Comparison of ENCODE assay signal across 2 cellular contexts in the genomic region with DNA sequence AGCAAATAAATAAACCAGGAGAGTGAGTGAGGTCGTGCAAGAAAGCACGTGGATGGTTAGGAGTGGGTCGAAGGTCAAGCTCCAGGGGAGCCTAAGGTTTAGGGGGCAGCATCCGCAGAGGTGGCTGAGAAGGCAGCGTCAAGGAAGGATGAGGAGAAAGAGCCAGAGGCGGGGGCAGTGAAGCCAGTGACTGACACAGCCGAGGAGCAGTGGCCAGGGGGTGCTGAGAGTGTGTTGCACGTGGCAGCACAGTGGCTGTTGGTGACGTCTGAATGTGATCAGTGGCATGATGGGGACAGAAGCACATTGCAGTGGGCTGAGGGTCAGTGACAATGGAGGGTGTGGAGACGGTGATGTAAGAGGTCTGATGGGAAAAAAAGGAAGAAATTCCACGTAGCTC.
A peak's percentile ranks its signal among the peaks of the same experiment; 100 is the strongest.
TF ChIP-seq lines count a peak whose summit lies in the region.

No MANE protein-coding gene starts in this region.

TF ChIP-seq in IMR-90, 13 proteins besides CTCF, POLR2A, EP300 and RAD21:
- TF ChIP-seq, protein P1, sequence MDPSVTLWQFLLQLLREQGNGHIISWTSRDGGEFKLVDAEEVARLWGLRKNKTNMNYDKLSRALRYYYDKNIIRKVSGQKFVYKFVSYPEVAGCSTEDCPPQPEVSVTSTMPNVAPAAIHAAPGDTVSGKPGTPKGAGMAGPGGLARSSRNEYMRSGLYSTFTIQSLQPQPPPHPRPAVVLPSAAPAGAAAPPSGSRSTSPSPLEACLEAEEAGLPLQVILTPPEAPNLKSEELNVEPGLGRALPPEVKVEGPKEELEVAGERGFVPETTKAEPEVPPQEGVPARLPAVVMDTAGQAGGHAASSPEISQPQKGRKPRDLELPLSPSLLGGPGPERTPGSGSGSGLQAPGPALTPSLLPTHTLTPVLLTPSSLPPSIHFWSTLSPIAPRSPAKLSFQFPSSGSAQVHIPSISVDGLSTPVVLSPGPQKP (IDR thresholded peaks at IDR 0.05; ENCODE audit: borderline replicate concordance, low read depth, low read length) = no peak
- TF ChIP-seq RFX5 (IDR thresholded peaks at IDR 0.05; ENCODE audit: low read depth, low read length) = no peak
- no peak for TF ChIP-seq NFE2L2 (IDR thresholded peaks at IDR 0.05; ENCODE audit: low read depth, low read length)
- no peak for TF ChIP-seq CHD1 (IDR thresholded peaks at IDR 0.05; ENCODE audit: low read depth, low read length)
- no peak for TF ChIP-seq CEBPB (IDR thresholded peaks at IDR 0.05; ENCODE audit: low read depth, low read length)
- no peak for TF ChIP-seq BHLHE40 (IDR thresholded peaks at IDR 0.05; ENCODE audit: low read depth, low read length)
- TF ChIP-seq MXI1 (IDR thresholded peaks at IDR 0.05; ENCODE audit: borderline replicate concordance, low read depth, low read length) = no peak
- TF ChIP-seq MAZ (IDR thresholded peaks at IDR 0.05; ENCODE audit: borderline replicate concordance, low read depth, low read length) = no peak
- TF ChIP-seq USF2 (IDR thresholded peaks at IDR 0.05; ENCODE audit: low read depth, low read length) = no peak
- no peak for TF ChIP-seq FOS (IDR thresholded peaks at IDR 0.05; ENCODE audit: low read depth, low read length)
- TF ChIP-seq RCOR1 (IDR thresholded peaks at IDR 0.05; ENCODE audit: insufficient replicate concordance, low read length) = no peak
- TF ChIP-seq SMC3 (IDR thresholded peaks at IDR 0.05; ENCODE audit: low read depth, low read length) = no peak
- no peak for TF ChIP-seq MAFK (IDR thresholded peaks at IDR 0.05; ENCODE audit: low read depth, low read length)

TF ChIP-seq in K562, 482 proteins besides CTCF, POLR2A, EP300 and RAD21:
- TF ChIP-seq ILK (tag; IDR thresholded peaks at IDR 0.05; ENCODE audit: borderline replicate concordance, low read depth) (no peak), L3MBTL2 (IDR thresholded peaks at IDR 0.05) (peak; percentile 19; the same call in 1 of the 2 replicates), HLTF (IDR thresholded peaks at IDR 0.05) (no peak), RCOR1 (IDR thresholded peaks at IDR 0.05; ENCODE audit: borderline replicate concordance in 1 of 2, low read depth in 2 of 2, low read length in 2 of 2) (no peak), PBX2 (CRISPR knock-in tag; IDR thresholded peaks at IDR 0.05; ENCODE audit: low read depth) (no peak), PBX2 (tag; conservative IDR thresholded peaks at IDR 0.05; ENCODE audit: low read depth) (no peak), TOE1 (IDR thresholded peaks at IDR 0.05; ENCODE audit: borderline replicate concordance) (no peak), TOE1 (CRISPR knock-in tag; IDR thresholded peaks at IDR 0.05; ENCODE audit: borderline replicate concordance, low read depth) (no peak), CREB3L1 (IDR thresholded peaks at IDR 0.05; ENCODE audit: borderline replicate concordance, low read depth) (no peak), KLF10 (CRISPR knock-in tag; IDR thresholded peaks at IDR 0.05) (no peak), ZNF586 (CRISPR knock-in tag; conservative IDR thresholded peaks at IDR 0.05) (no peak), NONO (IDR thresholded peaks at IDR 0.05; ENCODE audit: low read depth in 2 of 2, low read length in 1 of 2) (no peak), RBM15 (IDR thresholded peaks at IDR 0.05; ENCODE audit: insufficient read depth, low read length) (no peak), CHCHD3 (CRISPR knock-in tag; IDR thresholded peaks at IDR 0.05) (no peak)
- TF ChIP-seq, protein P2, sequence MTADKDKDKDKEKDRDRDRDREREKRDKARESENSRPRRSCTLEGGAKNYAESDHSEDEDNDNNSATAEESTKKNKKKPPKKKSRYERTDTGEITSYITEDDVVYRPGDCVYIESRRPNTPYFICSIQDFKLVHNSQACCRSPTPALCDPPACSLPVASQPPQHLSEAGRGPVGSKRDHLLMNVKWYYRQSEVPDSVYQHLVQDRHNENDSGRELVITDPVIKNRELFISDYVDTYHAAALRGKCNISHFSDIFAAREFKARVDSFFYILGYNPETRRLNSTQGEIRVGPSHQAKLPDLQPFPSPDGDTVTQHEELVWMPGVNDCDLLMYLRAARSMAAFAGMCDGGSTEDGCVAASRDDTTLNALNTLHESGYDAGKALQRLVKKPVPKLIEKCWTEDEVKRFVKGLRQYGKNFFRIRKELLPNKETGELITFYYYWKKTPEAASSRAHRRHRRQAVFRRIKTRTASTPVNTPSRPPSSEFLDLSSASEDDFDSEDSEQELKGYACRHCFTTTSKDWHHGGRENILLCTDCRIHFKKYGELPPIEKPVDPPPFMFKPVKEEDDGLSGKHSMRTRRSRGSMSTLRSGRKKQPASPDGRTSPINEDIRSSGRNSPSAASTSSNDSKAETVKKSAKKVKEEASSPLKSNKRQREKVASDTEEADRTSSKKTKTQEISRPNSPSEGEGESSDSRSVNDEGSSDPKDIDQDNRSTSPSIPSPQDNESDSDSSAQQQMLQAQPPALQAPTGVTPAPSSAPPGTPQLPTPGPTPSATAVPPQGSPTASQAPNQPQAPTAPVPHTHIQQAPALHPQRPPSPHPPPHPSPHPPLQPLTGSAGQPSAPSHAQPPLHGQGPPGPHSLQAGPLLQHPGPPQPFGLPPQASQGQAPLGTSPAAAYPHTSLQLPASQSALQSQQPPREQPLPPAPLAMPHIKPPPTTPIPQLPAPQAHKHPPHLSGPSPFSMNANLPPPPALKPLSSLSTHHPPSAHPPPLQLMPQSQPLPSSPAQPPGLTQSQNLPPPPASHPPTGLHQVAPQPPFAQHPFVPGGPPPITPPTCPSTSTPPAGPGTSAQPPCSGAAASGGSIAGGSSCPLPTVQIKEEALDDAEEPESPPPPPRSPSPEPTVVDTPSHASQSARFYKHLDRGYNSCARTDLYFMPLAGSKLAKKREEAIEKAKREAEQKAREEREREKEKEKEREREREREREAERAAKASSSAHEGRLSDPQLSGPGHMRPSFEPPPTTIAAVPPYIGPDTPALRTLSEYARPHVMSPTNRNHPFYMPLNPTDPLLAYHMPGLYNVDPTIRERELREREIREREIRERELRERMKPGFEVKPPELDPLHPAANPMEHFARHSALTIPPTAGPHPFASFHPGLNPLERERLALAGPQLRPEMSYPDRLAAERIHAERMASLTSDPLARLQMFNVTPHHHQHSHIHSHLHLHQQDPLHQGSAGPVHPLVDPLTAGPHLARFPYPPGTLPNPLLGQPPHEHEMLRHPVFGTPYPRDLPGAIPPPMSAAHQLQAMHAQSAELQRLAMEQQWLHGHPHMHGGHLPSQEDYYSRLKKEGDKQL (CRISPR knock-in tag; IDR thresholded peaks at IDR 0.05; ENCODE audit: borderline replicate concordance) = no peak
- TF ChIP-seq, protein P3, sequence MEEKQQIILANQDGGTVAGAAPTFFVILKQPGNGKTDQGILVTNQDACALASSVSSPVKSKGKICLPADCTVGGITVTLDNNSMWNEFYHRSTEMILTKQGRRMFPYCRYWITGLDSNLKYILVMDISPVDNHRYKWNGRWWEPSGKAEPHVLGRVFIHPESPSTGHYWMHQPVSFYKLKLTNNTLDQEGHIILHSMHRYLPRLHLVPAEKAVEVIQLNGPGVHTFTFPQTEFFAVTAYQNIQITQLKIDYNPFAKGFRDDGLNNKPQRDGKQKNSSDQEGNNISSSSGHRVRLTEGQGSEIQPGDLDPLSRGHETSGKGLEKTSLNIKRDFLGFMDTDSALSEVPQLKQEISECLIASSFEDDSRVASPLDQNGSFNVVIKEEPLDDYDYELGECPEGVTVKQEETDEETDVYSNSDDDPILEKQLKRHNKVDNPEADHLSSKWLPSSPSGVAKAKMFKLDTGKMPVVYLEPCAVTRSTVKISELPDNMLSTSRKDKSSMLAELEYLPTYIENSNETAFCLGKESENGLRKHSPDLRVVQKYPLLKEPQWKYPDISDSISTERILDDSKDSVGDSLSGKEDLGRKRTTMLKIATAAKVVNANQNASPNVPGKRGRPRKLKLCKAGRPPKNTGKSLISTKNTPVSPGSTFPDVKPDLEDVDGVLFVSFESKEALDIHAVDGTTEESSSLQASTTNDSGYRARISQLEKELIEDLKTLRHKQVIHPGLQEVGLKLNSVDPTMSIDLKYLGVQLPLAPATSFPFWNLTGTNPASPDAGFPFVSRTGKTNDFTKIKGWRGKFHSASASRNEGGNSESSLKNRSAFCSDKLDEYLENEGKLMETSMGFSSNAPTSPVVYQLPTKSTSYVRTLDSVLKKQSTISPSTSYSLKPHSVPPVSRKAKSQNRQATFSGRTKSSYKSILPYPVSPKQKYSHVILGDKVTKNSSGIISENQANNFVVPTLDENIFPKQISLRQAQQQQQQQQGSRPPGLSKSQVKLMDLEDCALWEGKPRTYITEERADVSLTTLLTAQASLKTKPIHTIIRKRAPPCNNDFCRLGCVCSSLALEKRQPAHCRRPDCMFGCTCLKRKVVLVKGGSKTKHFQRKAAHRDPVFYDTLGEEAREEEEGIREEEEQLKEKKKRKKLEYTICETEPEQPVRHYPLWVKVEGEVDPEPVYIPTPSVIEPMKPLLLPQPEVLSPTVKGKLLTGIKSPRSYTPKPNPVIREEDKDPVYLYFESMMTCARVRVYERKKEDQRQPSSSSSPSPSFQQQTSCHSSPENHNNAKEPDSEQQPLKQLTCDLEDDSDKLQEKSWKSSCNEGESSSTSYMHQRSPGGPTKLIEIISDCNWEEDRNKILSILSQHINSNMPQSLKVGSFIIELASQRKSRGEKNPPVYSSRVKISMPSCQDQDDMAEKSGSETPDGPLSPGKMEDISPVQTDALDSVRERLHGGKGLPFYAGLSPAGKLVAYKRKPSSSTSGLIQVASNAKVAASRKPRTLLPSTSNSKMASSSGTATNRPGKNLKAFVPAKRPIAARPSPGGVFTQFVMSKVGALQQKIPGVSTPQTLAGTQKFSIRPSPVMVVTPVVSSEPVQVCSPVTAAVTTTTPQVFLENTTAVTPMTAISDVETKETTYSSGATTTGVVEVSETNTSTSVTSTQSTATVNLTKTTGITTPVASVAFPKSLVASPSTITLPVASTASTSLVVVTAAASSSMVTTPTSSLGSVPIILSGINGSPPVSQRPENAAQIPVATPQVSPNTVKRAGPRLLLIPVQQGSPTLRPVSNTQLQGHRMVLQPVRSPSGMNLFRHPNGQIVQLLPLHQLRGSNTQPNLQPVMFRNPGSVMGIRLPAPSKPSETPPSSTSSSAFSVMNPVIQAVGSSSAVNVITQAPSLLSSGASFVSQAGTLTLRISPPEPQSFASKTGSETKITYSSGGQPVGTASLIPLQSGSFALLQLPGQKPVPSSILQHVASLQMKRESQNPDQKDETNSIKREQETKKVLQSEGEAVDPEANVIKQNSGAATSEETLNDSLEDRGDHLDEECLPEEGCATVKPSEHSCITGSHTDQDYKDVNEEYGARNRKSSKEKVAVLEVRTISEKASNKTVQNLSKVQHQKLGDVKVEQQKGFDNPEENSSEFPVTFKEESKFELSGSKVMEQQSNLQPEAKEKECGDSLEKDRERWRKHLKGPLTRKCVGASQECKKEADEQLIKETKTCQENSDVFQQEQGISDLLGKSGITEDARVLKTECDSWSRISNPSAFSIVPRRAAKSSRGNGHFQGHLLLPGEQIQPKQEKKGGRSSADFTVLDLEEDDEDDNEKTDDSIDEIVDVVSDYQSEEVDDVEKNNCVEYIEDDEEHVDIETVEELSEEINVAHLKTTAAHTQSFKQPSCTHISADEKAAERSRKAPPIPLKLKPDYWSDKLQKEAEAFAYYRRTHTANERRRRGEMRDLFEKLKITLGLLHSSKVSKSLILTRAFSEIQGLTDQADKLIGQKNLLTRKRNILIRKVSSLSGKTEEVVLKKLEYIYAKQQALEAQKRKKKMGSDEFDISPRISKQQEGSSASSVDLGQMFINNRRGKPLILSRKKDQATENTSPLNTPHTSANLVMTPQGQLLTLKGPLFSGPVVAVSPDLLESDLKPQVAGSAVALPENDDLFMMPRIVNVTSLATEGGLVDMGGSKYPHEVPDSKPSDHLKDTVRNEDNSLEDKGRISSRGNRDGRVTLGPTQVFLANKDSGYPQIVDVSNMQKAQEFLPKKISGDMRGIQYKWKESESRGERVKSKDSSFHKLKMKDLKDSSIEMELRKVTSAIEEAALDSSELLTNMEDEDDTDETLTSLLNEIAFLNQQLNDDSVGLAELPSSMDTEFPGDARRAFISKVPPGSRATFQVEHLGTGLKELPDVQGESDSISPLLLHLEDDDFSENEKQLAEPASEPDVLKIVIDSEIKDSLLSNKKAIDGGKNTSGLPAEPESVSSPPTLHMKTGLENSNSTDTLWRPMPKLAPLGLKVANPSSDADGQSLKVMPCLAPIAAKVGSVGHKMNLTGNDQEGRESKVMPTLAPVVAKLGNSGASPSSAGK (IDR thresholded peaks at IDR 0.05) = peak; percentile 38; the same call in 1 of the 2 replicates
- TF ChIP-seq, protein P4, sequence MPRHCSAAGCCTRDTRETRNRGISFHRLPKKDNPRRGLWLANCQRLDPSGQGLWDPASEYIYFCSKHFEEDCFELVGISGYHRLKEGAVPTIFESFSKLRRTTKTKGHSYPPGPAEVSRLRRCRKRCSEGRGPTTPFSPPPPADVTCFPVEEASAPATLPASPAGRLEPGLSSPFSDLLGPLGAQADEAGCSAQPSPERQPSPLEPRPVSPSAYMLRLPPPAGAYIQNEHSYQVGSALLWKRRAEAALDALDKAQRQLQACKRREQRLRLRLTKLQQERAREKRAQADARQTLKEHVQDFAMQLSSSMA (CRISPR knock-in tag; IDR thresholded peaks at IDR 0.05) = no peak
